ENCODE assay signal across 8 cellular contexts in the genomic region with DNA sequence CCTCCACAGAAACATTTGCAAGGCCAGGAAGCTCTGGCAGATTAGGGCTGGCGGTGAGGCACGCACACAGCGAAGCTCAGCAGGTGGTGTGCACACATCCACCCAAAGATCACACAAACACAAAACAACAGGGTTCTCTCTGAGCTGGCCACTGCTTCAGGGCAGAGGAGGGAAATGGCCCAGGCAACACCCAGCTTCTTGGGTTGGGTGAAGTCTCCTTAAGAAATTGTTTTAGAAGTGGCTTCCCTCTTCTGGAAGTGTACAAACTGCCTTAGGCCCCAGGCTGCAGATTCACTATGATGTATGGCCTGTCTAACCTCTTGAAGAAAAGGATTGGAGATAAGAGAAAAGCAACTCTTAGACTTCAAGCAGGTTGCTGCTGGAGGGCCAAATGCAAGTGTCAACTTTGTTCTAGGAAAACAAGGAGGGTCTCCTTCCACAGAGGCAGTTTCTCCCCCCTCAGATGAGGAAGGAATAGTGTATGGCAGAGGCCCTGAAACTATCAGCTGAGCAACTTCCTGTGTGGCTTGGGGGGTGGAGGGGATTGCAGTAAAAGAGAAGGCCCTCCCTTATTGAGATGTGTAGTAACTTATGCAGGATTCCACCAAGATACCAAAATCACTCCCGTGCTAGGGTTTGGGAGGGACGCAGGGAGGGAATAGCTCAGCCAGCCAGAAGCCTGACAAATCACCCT. TPM values are rescaled to one million over a fixed set of nuclear protein-coding genes. Genes with fewer than 3 reads are reported as not detected.
DNase-seq lines count a peak whose midpoint lies in the region; ATAC-seq, FAIRE-seq and TF ChIP-seq lines count a peak whose summit lies in the region.

No MANE protein-coding gene starts in this region.

- H3K4me3 ChIP-seq in K562 (peak overlapping the region; percentile 77), sigmoid colon (peak overlapping the region in 1 of 4 donors; percentile 73)

- WGBS in K562 (ENCODE audit: insufficient coverage, low coverage, missing lambda C conversion rate) = 2% methylated on average over 5 of the region's 5 CpGs
- WGBS in sigmoid colon, 2 donors = 43 to 86% methylated on average over 5 of the region's 5 CpGs

- 0 out of 2 replicates have a peak, but pooled peaks have one; percentile 25 for TF ChIP-seq POLR2A in K562 (conservative IDR thresholded peaks at IDR 0.05)
- no peak for TF ChIP-seq POLR2A in sigmoid colon (IDR thresholded peaks at IDR 0.05)

- H3K27ac ChIP-seq in K562 (ENCODE audit: extremely low read depth, low read depth, low read length) = peak overlapping the region; percentile 97
- peak overlapping the region; percentile 3 to 81 (median 43) for H3K27ac ChIP-seq in sigmoid colon

- intact Hi-C loops in K562 (cut with micrococcal nuclease) = loop anchor here (2.0 to 10.0 kb wide), 4 partner anchors 57 to 410 kb away; partner anchors contain the start of genes DCAF6, MPC2 and POU2F1
- intact Hi-C loops in sigmoid colon (cut with DNase I) = loop anchor here (2.0 kb wide), 1 partner anchor 55 kb away; no protein-coding TSS in a partner anchor

- TF ChIP-seq EP300 in K562 (IDR thresholded peaks at IDR 0.05; ENCODE audit: low read length) (no peak), sigmoid colon (IDR thresholded peaks at IDR 0.05) (no peak)

- no peak for TF ChIP-seq CTCF in K562 (IDR thresholded peaks at IDR 0.05 in 2 of 3, conservative IDR thresholded peaks at IDR 0.05 in 1 of 3; ENCODE audit: insufficient read depth in 2 of 3, low read depth in 1 of 3, low read length in 3 of 3)
- TF ChIP-seq CTCF in sigmoid colon (IDR thresholded peaks at IDR 0.05) = no peak

- H3K9ac ChIP-seq in K562 (ENCODE audit: insufficient read depth in 1 of 2, low read depth in 2 of 2, low read length in 2 of 2) = peak overlapping the region; percentile 97 to 99

- ATAC-seq in GM18498 (IDR thresholded peaks at IDR 0.05; ENCODE audit: unreplicated experiment) = peak; percentile 25
- ATAC-seq in K562 = peak; percentile 3

- in situ Hi-C loops in K562 (cut with MboI) = no loop called here

- CTCF ChIA-PET in K562 (lab: Yijun Ruan, JAX; ENCODE audit: low intra/inter-chr PET ratio) = no interaction called here

- FAIRE-seq in K562 (lab: Jason Lieb, UNC) = peak; percentile 40

- H3K79me2 ChIP-seq in K562 (ENCODE audit: control insufficient read depth, insufficient read depth, low read length) = peaks cover 86% of the 10 kb centered on the region

- no peak overlapping the region; the same call in 1 of the 2 replicates for H2AFZ ChIP-seq in K562 (ENCODE audit: low read depth, low read length)

- TF ChIP-seq RAD21 in K562 (CRISPR knock-in tag; conservative IDR thresholded peaks at IDR 0.05 in 1 of 2, IDR thresholded peaks at IDR 0.05 in 1 of 2) = no peak

- peak overlapping the region; percentile 92 for H3K4me2 ChIP-seq in K562 (ENCODE audit: insufficient read depth, low read length)

- H3K9me3 ChIP-seq in K562 (replicated peaks; ENCODE audit: control insufficient read depth, insufficient read depth, low read depth, low read length) (no peaks in the 10 kb centered on the region), sigmoid colon (no peaks in the 10 kb centered on the region)

- no peaks in the 10 kb centered on the region for H3K9me1 ChIP-seq in K562 (ENCODE audit: control insufficient read depth, insufficient read depth, low read length)

- H3K36me3 ChIP-seq in K562 (ENCODE audit: control insufficient read depth, insufficient read depth, low read length) (peaks cover 57% of the 10 kb centered on the region), sigmoid colon (no peaks in the 10 kb centered on the region)

- POLR2A ChIA-PET in K562 (lab: Yijun Ruan, JAX) = interaction anchor here (0.9 to 8.8 kb wide), 10 partner anchors 13 to 89 kb away, joined by 3 to 93 read pairs (median 4); partner anchors contain the start of gene CREG1

- H3K27me3 ChIP-seq in K562 (ENCODE audit: control insufficient read depth in 2 of 2, insufficient read depth in 2 of 2, low read length in 2 of 2) (no peaks in the 10 kb centered on the region), sigmoid colon (no peaks in the 10 kb centered on the region)

- H3K4me1 ChIP-seq in K562 (replicated peaks in 1 of 2; ENCODE audit: control insufficient read depth in 2 of 2, insufficient read depth in 2 of 2, low read length in 2 of 2) = peaks cover 47 to 74% of the 10 kb centered on the region in 2 experiments
- peaks cover 0 to 24% (median 9%) of the 10 kb centered on the region in 4 donors for H3K4me1 ChIP-seq in sigmoid colon

- H4K20me1 ChIP-seq in K562 (replicated peaks; ENCODE audit: control insufficient read depth, insufficient read depth, low read length) = peaks cover 6% of the 10 kb centered on the region; the same call in 1 of the 2 replicates

- peak; percentile 77 for DNase-seq in MV-4-11 (lab: John Stamatoyannopoulos, UW)
- DNase-seq in K562 (ENCODE audit: extremely low read depth in 1 of 4, low spot score in 3 of 4) = peak in 2 of 4 experiments; percentile 53 to 66
- DNase-seq in sigmoid colon = no peak
- no peak for DNase-seq in A172 (ENCODE audit: low spot score)
- DNase-seq in NCI-H187 (lab: John Stamatoyannopoulos, UW) = no peak
- DNase-seq in NCI-H774 (lab: John Stamatoyannopoulos, UW) = no peak
- no peak for DNase-seq in dermis blood vessel endothelial cell

- no TSS peak for BruUV-seq in K562 (replicated peaks; lab: Mats Ljungman, UMichigan)

TF ChIP-seq in K562, 482 proteins besides CTCF, POLR2A, EP300 and RAD21 (continues in another document):
- TF ChIP-seq GABPA (tag; conservative IDR thresholded peaks at IDR 0.05; ENCODE audit: low read depth) (peak; percentile 39; the same call in 1 of the 2 replicates), CBX8 (IDR thresholded peaks at IDR 0.05; ENCODE audit: borderline replicate concordance, extremely low read depth, low read depth, low read length, poor library complexity, severe bottlenecking) (no peak), DPF2 (IDR thresholded peaks at IDR 0.05) (0 out of 2 replicates have a peak, but pooled peaks have one; percentile 36), L3MBTL2 (IDR thresholded peaks at IDR 0.05) (peak; percentile 88), SMAD3 (CRISPR knock-in tag; conservative IDR thresholded peaks at IDR 0.05) (0 out of 2 replicates have a peak, but pooled peaks have one; percentile 15), GATA2 (CRISPR knock-in tag; IDR thresholded peaks at IDR 0.05) (peak; percentile 64; the same call in 1 of the 2 replicates), SETDB1 (IDR thresholded peaks at IDR 0.05; ENCODE audit: low read length) (no peak), SIN3A (IDR thresholded peaks at IDR 0.05; ENCODE audit: borderline replicate concordance in 2 of 2, control insufficient read depth in 1 of 2, low read depth in 2 of 2, low read length in 2 of 2) (peak in 1 of 2 experiments; percentile 54; a peak in 1 of 4 replicates), POLR2AphosphoS5 (IDR thresholded peaks at IDR 0.05; ENCODE audit: control insufficient read depth, insufficient read depth, low read depth, low read length) (peak; percentile 53; the same call in 1 of the 2 replicates), ELK1 (CRISPR knock-in tag; IDR thresholded peaks at IDR 0.05) (no peak)
- TF ChIP-seq, protein P1, sequence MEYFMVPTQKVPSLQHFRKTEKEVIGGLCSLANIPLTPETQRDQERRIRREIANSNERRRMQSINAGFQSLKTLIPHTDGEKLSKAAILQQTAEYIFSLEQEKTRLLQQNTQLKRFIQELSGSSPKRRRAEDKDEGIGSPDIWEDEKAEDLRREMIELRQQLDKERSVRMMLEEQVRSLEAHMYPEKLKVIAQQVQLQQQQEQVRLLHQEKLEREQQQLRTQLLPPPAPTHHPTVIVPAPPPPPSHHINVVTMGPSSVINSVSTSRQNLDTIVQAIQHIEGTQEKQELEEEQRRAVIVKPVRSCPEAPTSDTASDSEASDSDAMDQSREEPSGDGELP (CRISPR knock-in tag; IDR thresholded peaks at IDR 0.05; ENCODE audit: borderline replicate concordance) = peak; percentile 57; the same call in 1 of the 2 replicates

RNA-seq across cellular contexts. Expression of gene RCSD1, which starts 2.1 kb away (rescaled TPM):
- 51.0 and 78.1 TPM in 2 replicates for total RNA-seq in K562 (2011; cell fraction: chromatin; rRNA removed; ENCODE audit: low replicate concordance)
- total RNA-seq in K562 (2011; cell fraction: nucleolus; rRNA removed) = 34.9 and 38.6 TPM in 2 replicates
- total RNA-seq in K562 (2011; cell fraction: nucleoplasm; rRNA removed) = 48.1 and 85.4 TPM in 2 replicates
- total RNA-seq in K562 (2014; rRNA removed) = 45.3 and 48.0 TPM in 2 replicates
- 41.6 and 42.3 TPM in 2 replicates for total RNA-seq in K562 (2014; rRNA removed; fragmentation: Illumina TruSeq; extraction: Trizol)
- 37.3 and 39.4 TPM in 2 replicates for total RNA-seq in K562 (2015; rRNA removed; fragmentation: Illumina TruSeq; extraction: Trizol)
- 41.5 and 50.9 TPM in 2 replicates for total RNA-seq in K562 (2021)
- polyA plus RNA-seq in K562 (2011; rRNA removed) = 64.5 and 69.8 TPM in 2 replicates
- 45.8 and 49.9 TPM in 2 replicates for polyA plus RNA-seq in K562 (2011; cell fraction: cytosol; rRNA removed)
- 27.5 and 28.0 TPM in 2 replicates for polyA plus RNA-seq in K562 (2011; cell fraction: nucleus; rRNA removed)
- 41.5 and 91.2 TPM in 2 replicates for polyA plus RNA-seq in K562 (2012)
- polyA plus RNA-seq in K562 (2014; fragmentation: Illumina TruSeq; extraction: Trizol) = 48.3 and 50.5 TPM in 2 replicates
- 1 to 10 TPM; 7.8 to 9.1 TPM for polyA plus RNA-seq in K562 (2014; fragmentation: Nextera tagmentation; extraction: Ambion mirVana)
- polyA plus RNA-seq in K562 (2014; rRNA removed) = 53.2 and 54.5 TPM in 2 replicates
- 59.8 and 70.7 TPM in 2 replicates for polyA minus RNA-seq in K562 (2011; rRNA and poly(A)+ RNA removed)
- 34.8 and 46.1 TPM in 2 replicates for polyA minus RNA-seq in K562 (2011; cell fraction: cytosol; rRNA and poly(A)+ RNA removed)
- 19.0 and 26.1 TPM in 2 replicates for polyA minus RNA-seq in K562 (2011; cell fraction: nucleus; rRNA and poly(A)+ RNA removed)
- 10 to 100 TPM in 1 of 4 donors, 1 to 10 TPM in 3; 8.0 to 19.6 (median 9.6) TPM for total RNA-seq in sigmoid colon
- polyA plus RNA-seq in sigmoid colon = 10 to 100 TPM in 2 of 3 donors, 1 to 10 TPM in 1; 7.8 to 52.9 (median 10.6) TPM
- total RNA-seq in A172 (2014; rRNA removed; shearing (Covaris generic)) = 0.29 and 0.36 TPM in 2 replicates
- total RNA-seq in dermis blood vessel endothelial cell = 49.2 and 55.7 TPM in 2 replicates
